1 cellular context compared by ENCODE assay signal in the genomic region with DNA sequence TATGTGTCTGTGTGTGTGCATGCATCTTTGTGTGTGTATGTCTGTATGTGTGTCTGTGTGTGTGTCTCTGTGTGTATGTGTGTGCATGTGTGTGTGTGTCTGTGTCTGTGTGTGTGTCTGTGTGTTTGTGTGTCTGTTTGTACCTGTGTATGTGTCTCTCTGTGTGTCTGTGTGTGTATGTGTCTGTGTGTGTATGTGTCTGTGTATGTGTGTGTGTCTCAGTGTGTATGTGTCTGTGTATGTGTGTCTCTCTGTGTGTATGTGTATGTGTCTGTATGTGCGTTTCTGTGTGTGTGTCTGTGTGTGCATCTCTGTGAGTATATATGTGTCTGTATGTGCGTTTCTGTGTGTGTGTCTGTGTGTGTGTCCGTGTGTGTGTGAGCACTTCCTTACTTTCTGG.
A peak's percentile ranks its signal among the peaks of the same experiment; 100 is the strongest.
TF ChIP-seq lines count a peak whose summit lies in the region.

No MANE protein-coding gene starts in this region.

TF ChIP-seq in GM12878, 131 proteins besides CTCF, POLR2A, EP300 and RAD21:
- TF ChIP-seq NR2C2 (IDR thresholded peaks at IDR 0.05; ENCODE audit: borderline replicate concordance, control insufficient read depth, insufficient read length, low read depth) (peak; percentile 21), NFYA (IDR thresholded peaks at IDR 0.05; ENCODE audit: borderline replicate concordance, low read depth, low read length) (no peak), SIX5 (IDR thresholded peaks at IDR 0.05; ENCODE audit: low read depth, low read length, severe bottlenecking) (no peak), FOXK2 (IDR thresholded peaks at IDR 0.05) (0 out of 2 replicates have a peak, but pooled peaks have one; percentile 24)
